9 cellular contexts compared by ENCODE assay signal in the genomic region with DNA sequence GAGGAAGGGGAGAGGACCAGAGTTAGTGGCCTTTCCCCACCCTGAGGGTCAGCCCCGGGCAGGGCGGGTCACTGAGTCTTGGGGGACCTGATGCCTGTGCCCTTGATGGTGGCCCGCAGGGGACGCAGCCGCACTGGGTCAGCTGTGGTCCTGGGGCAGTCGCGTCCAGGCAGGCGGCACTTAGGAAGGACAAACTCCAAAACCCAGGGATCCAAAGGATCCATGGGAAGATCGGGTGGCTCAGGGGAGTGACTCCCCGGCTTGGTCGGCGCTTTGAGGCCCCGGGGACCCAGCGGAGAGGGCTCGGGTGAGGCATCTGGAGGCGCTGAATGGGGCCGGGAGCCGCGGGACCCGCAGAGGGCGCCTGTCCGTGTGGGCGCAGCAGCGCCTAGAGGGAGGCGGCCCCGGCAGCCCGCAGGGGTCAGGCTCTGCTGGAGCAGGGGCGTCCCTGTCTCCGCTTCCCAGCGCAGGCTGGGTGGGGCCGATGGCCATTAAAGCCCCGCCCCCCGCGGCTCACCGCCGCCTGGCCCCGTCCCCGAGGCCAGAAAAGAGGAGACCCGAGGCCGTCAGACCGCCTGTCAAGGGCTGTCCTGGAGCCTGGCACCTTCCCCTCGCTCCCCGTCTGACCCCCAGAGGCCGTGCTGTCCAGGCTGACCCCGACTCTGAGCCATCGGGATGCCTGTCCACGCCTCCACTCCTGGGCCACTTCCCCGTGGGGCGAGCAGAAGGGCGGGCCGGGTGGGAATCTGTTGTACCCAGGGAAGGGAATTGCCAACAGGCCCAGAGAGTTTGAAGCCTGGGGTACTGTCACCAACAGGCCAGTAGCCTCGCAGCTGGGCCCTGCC. TPM values are rescaled to one million over a fixed set of nuclear protein-coding genes. Genes with fewer than 3 reads are reported as not detected.
A peak's percentile ranks its signal among the peaks of the same experiment; 100 is the strongest.
DNase-seq lines count a peak whose midpoint lies in the region; ATAC-seq, FAIRE-seq and TF ChIP-seq lines count a peak whose summit lies in the region.
"Had no signal": no experiment of that assay in that cellular context is flagged by ENCODE, and none has a peak within 500 bp of the region (broad histone marks: within the 10 kb centered on the region; RNA-seq: fewer than 3 reads in every experiment).

No MANE protein-coding gene starts in this region.

- no peak overlapping the region for H3K4me3 Mint-ChIP-seq in endothelial cell (ENCODE audit: unreplicated experiment)

- H3K27me3 Mint-ChIP-seq in endothelial cell (ENCODE audit: unreplicated experiment): peaks cover 6% of the 10 kb centered on the region

- H3K36me3 ChIP-seq in GM06990 (ENCODE audit: control insufficient read depth, insufficient read depth, low read length): no peaks in the 10 kb centered on the region
- no peaks in the 10 kb centered on the region for H3K36me3 ChIP-seq in SU-DHL-6 (ENCODE audit: low read length)
- no peaks in the 10 kb centered on the region for H3K36me3 ChIP-seq in mucosa of stomach (ENCODE audit: control insufficient read depth, insufficient read depth, low read length)
- no peaks in the 10 kb centered on the region for H3K36me3 ChIP-seq in transverse colon

- H4K20me1 ChIP-seq in SU-DHL-6 (ENCODE audit: low read depth, low read length): no peaks in the 10 kb centered on the region

- no peaks in the 10 kb centered on the region for H3F3A ChIP-seq in SU-DHL-6 (ENCODE audit: insufficient read depth)

- DNase-seq in GM06990 (ENCODE audit: extremely low read depth, insufficient read length): no peak
- peak; percentile 48 for DNase-seq in endothelial cell (ENCODE audit: low spot score)
- peak; percentile 71 for DNase-seq in transverse colon
- no peak for DNase-seq in kidney glomerular epithelial cell (lab: John Stamatoyannopoulos, UW)
- DNase-seq in HTR-8/SVneo (ENCODE audit: insufficient read length, low spot score): no peak

- no peaks in the 10 kb centered on the region for H3K36me3 Mint-ChIP-seq in endothelial cell (ENCODE audit: low read depth, unreplicated experiment)

- no peaks in the 10 kb centered on the region for H3K79me2 ChIP-seq in SU-DHL-6 (ENCODE audit: insufficient read depth, low read length)

- no peaks in the 10 kb centered on the region for H3K4me1 Mint-ChIP-seq in endothelial cell (ENCODE audit: unreplicated experiment)

- no peak overlapping the region for H3K4me2 ChIP-seq in SU-DHL-6 (ENCODE audit: low read depth, low read length, poor library complexity, severe bottlenecking)

- FAIRE-seq in HTR-8/SVneo (lab: Jason Lieb, UNC): no peak

- H3K9me3 ChIP-seq in SU-DHL-6 (ENCODE audit: insufficient read depth, low read length) (no peaks in the 10 kb centered on the region), mucosa of stomach (ENCODE audit: control insufficient read depth, low read length) (no peaks in the 10 kb centered on the region), transverse colon (no peaks in the 10 kb centered on the region)

- in situ Hi-C loops in transverse colon (cut with MboI; ENCODE audit: low pct_ligation_motif_present in 1 of 4, low pct_unique_long_range_greater_than_20kb in 1 of 4, low sequenced_read_pairs in 3 of 4): no loop called here

- no peak overlapping the region for H3K9ac ChIP-seq in SU-DHL-6 (ENCODE audit: low read length)
- H3K9ac ChIP-seq in mucosa of stomach (ENCODE audit: low read length): peak overlapping the region; percentile 53

- TF ChIP-seq CTCF in GM06990 (IDR thresholded peaks at IDR 0.05; ENCODE audit: insufficient read depth, low read length, poor library complexity, severe bottlenecking) (peak; percentile 16), SU-DHL-6 (IDR thresholded peaks at IDR 0.05; ENCODE audit: insufficient read depth, low read length, poor library complexity, severe bottlenecking) (no peak), endothelial cell (IDR thresholded peaks at IDR 0.05; ENCODE audit: unreplicated experiment) (no peak), transverse colon (IDR thresholded peaks at IDR 0.05) (peak; percentile 38 to 65 (median 51))

- H3K9me2 ChIP-seq in SU-DHL-6 (replicated peaks; ENCODE audit: insufficient read depth, low read length): no peaks in the 10 kb centered on the region

- H3K4me1 ChIP-seq in mucosa of stomach (ENCODE audit: control insufficient read depth, insufficient read depth, low read length): peaks cover 12% of the 10 kb centered on the region
- peaks cover 7 to 29% (median 10%) of the 10 kb centered on the region in 4 donors for H3K4me1 ChIP-seq in transverse colon

- H3K27ac Mint-ChIP-seq in endothelial cell (ENCODE audit: unreplicated experiment): no peak overlapping the region

- no peak for TF ChIP-seq POLR2A in transverse colon (IDR thresholded peaks at IDR 0.05)

- 33% methylated on average over 19 of the region's 52 CpGs; no CpG with 5 or more reads in 1 of the 2 donors for WGBS in transverse colon (ENCODE audit: low coverage in 1 of 2), 2 donors

- ATAC-seq in HG02763 (IDR thresholded peaks at IDR 0.05; ENCODE audit: unreplicated experiment): no peak

- peak overlapping the region; percentile 41 for H2AFZ ChIP-seq in SU-DHL-6 (ENCODE audit: low read depth, low read length, severe bottlenecking)

- intact Hi-C loops in transverse colon (cut with DNase I; ENCODE audit: low total_unique reads): loop anchor here (1.0 kb wide), 1 partner anchor 85 kb away; no protein-coding TSS in a partner anchor

- H3K27ac ChIP-seq in SU-DHL-6 (ENCODE audit: low read depth, low read length) (no peak overlapping the region), transverse colon (peak overlapping the region; percentile 52 to 87 (median 82))

- TF ChIP-seq EP300 in transverse colon (IDR thresholded peaks at IDR 0.05; ENCODE audit: low read depth): no peak

- no peak overlapping the region for H3K4me3 ChIP-seq in GM06990 (replicated peaks; ENCODE audit: low read depth, low read length)
- no peak overlapping the region for H3K4me3 ChIP-seq in SU-DHL-6 (ENCODE audit: insufficient read depth, low read length, poor library complexity, severe bottlenecking)
- H3K4me3 ChIP-seq in mucosa of stomach (ENCODE audit: low read length): no peak overlapping the region
- H3K4me3 ChIP-seq in transverse colon: peak overlapping the region; percentile 16 to 48 (median 28)

- H3K9me3 Mint-ChIP-seq in endothelial cell (ENCODE audit: unreplicated experiment): no peaks in the 10 kb centered on the region

- H3K27me3 ChIP-seq in GM06990 (replicated peaks; ENCODE audit: control insufficient read depth, insufficient read depth, low read length): no peaks in the 10 kb centered on the region; the same call in 1 of the 2 replicates
- no peaks in the 10 kb centered on the region for H3K27me3 ChIP-seq in SU-DHL-6 (ENCODE audit: low read length)
- peaks cover 3% of the 10 kb centered on the region for H3K27me3 ChIP-seq in mucosa of stomach (ENCODE audit: control insufficient read depth, insufficient read depth, low read length)
- no peaks in the 10 kb centered on the region for H3K27me3 ChIP-seq in transverse colon

RNA-seq across cellular contexts. Expression of gene CIDEC, which starts 17.4 kb away (rescaled TPM):
- total RNA-seq in endothelial cell (ENCODE audit: unreplicated experiment) (not detected), transverse colon (10 to 100 TPM in 3 of 4 donors, under 1 TPM in 1; 1.00 to 50.5 (median 48.0) TPM)
- total RNA-seq: glomerular endothelial cell had no signal

RNA-seq across cellular contexts. Expression of gene RPUSD3, which starts 18.8 kb away (rescaled TPM):
- total RNA-seq in endothelial cell (ENCODE audit: unreplicated experiment): 43.5 TPM
- total RNA-seq in transverse colon: 10 to 100 TPM; 34.1 to 78.0 (median 43.9) TPM

RNA-seq across cellular contexts. Expression of gene JAGN1, which starts 27.8 kb away (rescaled TPM):
- total RNA-seq in endothelial cell (ENCODE audit: unreplicated experiment) (26.6 TPM), transverse colon (10 to 100 TPM in 3 of 4 donors, 1 to 10 TPM in 1; 5.8 to 73.0 (median 28.5) TPM)

RNA-seq across cellular contexts. Expression of gene IL17RE, which starts 40.0 kb away (rescaled TPM):
- 0.74 TPM for total RNA-seq in endothelial cell (ENCODE audit: unreplicated experiment)
- total RNA-seq in transverse colon: 100 to 1,000 TPM in 2 of 4 donors, 10 to 100 TPM in 2; 81.5 to 178 (median 108) TPM

RNA-seq across cellular contexts. Expression of gene TTLL3, which starts 52.6 kb away (rescaled TPM):
- 34.4 TPM for total RNA-seq in endothelial cell (ENCODE audit: unreplicated experiment)
- 100 to 1,000 TPM in 2 of 4 donors, 10 to 100 TPM in 2; 47.4 to 352 (median 154) TPM for total RNA-seq in transverse colon

Comparison
In these comparisons a context has a peak if more than half of its experiments do, and no peak if none do; other contexts are left out.
1. DNase-seq: peak in endothelial cell (single experiment) and transverse colon (single experiment); none in GM06990 (single experiment), kidney glomerular epithelial cell (single experiment) and HTR-8/SVneo (single experiment).
2. H3K4me3 ChIP-seq: peak in transverse colon (4 of 4); none in GM06990 (single experiment), SU-DHL-6 (single experiment) and mucosa of stomach (single experiment).
3. CTCF ChIP-seq: peak in GM06990 (single experiment) and transverse colon (5 of 5); none in SU-DHL-6 (single experiment) and endothelial cell (single experiment).